Comparison of ENCODE assay signal across 15 cellular contexts in genomic region chr3:102182162-102182561, GRCh38.
DNase-seq lines count a peak whose midpoint lies in the region; ATAC-seq and TF ChIP-seq lines count a peak whose summit lies in the region.
"Had no signal": no experiment of that assay in that cellular context is flagged by ENCODE, and none has a peak within 500 bp of the region (broad histone marks: within the 10 kb centered on the region; RNA-seq: fewer than 3 reads in every experiment).

No MANE protein-coding gene starts in this region.

- no peak for TF ChIP-seq CTCF in AG04449 (IDR thresholded peaks at IDR 0.05; ENCODE audit: insufficient read depth, low read length, missing control alignments)
- TF ChIP-seq CTCF in SK-N-SH (IDR thresholded peaks at IDR 0.05) = no peak
- no peak for TF ChIP-seq CTCF in gastroesophageal sphincter (IDR thresholded peaks at IDR 0.05)
- TF ChIP-seq CTCF in osteoblast (IDR thresholded peaks at IDR 0.05; ENCODE audit: extremely low read depth, low read depth, low read length) = no peak

- no peaks in the 10 kb centered on the region for H3K9me2 ChIP-seq in SK-N-SH

- H3K9ac ChIP-seq in SK-N-SH = peak overlapping the region; percentile 69; the same call in 1 of the 2 replicates

- DNase-seq in AG04449 (ENCODE audit: low read depth, low spot score) = peak; percentile 56
- DNase-seq in SK-N-SH = no peak
- DNase-seq in osteoblast (ENCODE audit: insufficient read length, low spot score, missing footprints) = no peak
- DNase-seq in left colon = no peak
- no peak for DNase-seq in NCI-H2196 (lab: John Stamatoyannopoulos, UW; ENCODE audit: unreplicated experiment)
- no peak for DNase-seq in activated T-cell treated with anti-CD3 and anti-CD28 coated beads, Interleukin-2, amount 50 U/mL, for 24 hours
- DNase-seq: activated CD4-positive, alpha-beta T cell treated with anti-CD3 and anti-CD28 coated beads for 1 hour; activated naive CD4-positive, alpha-beta T cell treated with anti-CD3 and anti-CD28 coated beads, Interleukin-2, amount 10 ng/mL, durations not matched to agents 7 days and 5 days; CD4-positive, alpha-beta T cell; immature natural killer cell; NCI-H2227 treated with DMSO at 0.1 percent for 48 hours; stimulated activated naive B cell treated with anti-CD40 and anti-IgM and Interleukin-4, amounts not matched to agents 10 μg/mL and 1 μg/mL and 100 μg/mL, for 72 hours had no signal

- TF ChIP-seq RAD21 in SK-N-SH (IDR thresholded peaks at IDR 0.05; ENCODE audit: low read length) = no peak

- no peaks in the 10 kb centered on the region for H4K20me1 ChIP-seq in SK-N-SH (ENCODE audit: insufficient read depth)
- no peaks in the 10 kb centered on the region for H4K20me1 ChIP-seq in osteoblast (ENCODE audit: insufficient read depth, low read length)

- peak; percentile 21 to 67; a peak in 1 of 4 replicates for TF ChIP-seq EP300 in SK-N-SH (IDR thresholded peaks at IDR 0.05; ENCODE audit: borderline replicate concordance in 1 of 2, low read depth in 1 of 2, low read length in 1 of 2)
- no peak for TF ChIP-seq EP300 in gastroesophageal sphincter (IDR thresholded peaks at IDR 0.05)

- TF ChIP-seq POLR2A in gastroesophageal sphincter (IDR thresholded peaks at IDR 0.05) = no peak

- peaks cover 36% of the 10 kb centered on the region for H3F3A ChIP-seq in SK-N-SH (replicated peaks; ENCODE audit: insufficient read depth)

- H3K4me2 ChIP-seq in SK-N-SH = 0 out of 2 replicates have a peak overlapping the region, but pooled peaks have one; percentile 27
- peak overlapping the region; percentile 54 for H3K4me2 ChIP-seq in osteoblast (ENCODE audit: insufficient read depth, low read length)

- H3K27me3 Mint-ChIP-seq in activated T-cell treated with anti-CD3 and anti-CD28 coated beads, Interleukin-2, amount 50 U/mL, for 24 hours = no peaks in the 10 kb centered on the region
- H3K27me3 Mint-ChIP-seq: activated naive CD4-positive, alpha-beta T cell treated with anti-CD3 and anti-CD28 coated beads, Interleukin-2, amount 10 ng/mL, durations not matched to agents 7 days and 5 days; CD4-positive, alpha-beta T cell; stimulated activated naive B cell treated with anti-CD40 and anti-IgM and Interleukin-4, amounts not matched to agents 10 μg/mL and 1 μg/mL and 100 μg/mL, for 72 hours had no signal

- H3K27me3 ChIP-seq in SK-N-SH (ENCODE audit: insufficient read depth) (no peaks in the 10 kb centered on the region), gastroesophageal sphincter (no peaks in the 10 kb centered on the region), osteoblast (ENCODE audit: insufficient read depth, low read length) (no peaks in the 10 kb centered on the region)
- H3K27me3 ChIP-seq: SJCRH30 had no signal

- no peak overlapping the region for H3K27ac Mint-ChIP-seq in activated T-cell treated with anti-CD3 and anti-CD28 coated beads, Interleukin-2, amount 50 U/mL, for 24 hours
- H3K27ac Mint-ChIP-seq: activated naive CD4-positive, alpha-beta T cell treated with anti-CD3 and anti-CD28 coated beads, Interleukin-2, amount 10 ng/mL, durations not matched to agents 7 days and 5 days; CD4-positive, alpha-beta T cell; immature natural killer cell; stimulated activated naive B cell treated with anti-CD40 and anti-IgM and Interleukin-4, amounts not matched to agents 10 μg/mL and 1 μg/mL and 100 μg/mL, for 72 hours had no signal

- H3K27ac ChIP-seq in SK-N-SH (ENCODE audit: low read depth in 2 of 2, low read length in 1 of 2) = peak overlapping the region; percentile 90 to 95
- H3K27ac ChIP-seq in gastroesophageal sphincter = peak overlapping the region; percentile 47 to 73 (median 56)
- H3K27ac ChIP-seq in osteoblast (ENCODE audit: low read depth, low read length) = peak overlapping the region; percentile 97
- H3K27ac ChIP-seq: SJCRH30 had no signal

- 44% methylated on average over 5 of the region's 5 CpGs for WGBS in SK-N-SH (ENCODE audit: low lambda C conversion rate)
- WGBS in gastroesophageal sphincter (ENCODE audit: low coverage in 1 of 2), 2 donors = 27 to 65% methylated on average over 4 to 5 of the region's 5 CpGs

- POLR2A ChIA-PET in AG04449 (lab: Yijun Ruan, JAX) = interaction anchor here (0.7 to 2.5 kb wide), 5 partner anchors 18 to 355 kb away, joined by 3 to 12 read pairs (median 4); partner anchors contain the start of gene NFKBIZ
- POLR2A ChIA-PET in SK-N-SH (lab: Yijun Ruan, JAX) = no interaction called here

- intact Hi-C loops in left colon (cut with DNase I, micrococcal nuclease) = no loop called here

- peaks cover 8% of the 10 kb centered on the region for H3K4me1 Mint-ChIP-seq in activated T-cell treated with anti-CD3 and anti-CD28 coated beads, Interleukin-2, amount 50 U/mL, for 24 hours (ENCODE audit: low read depth)

- H3K79me2 ChIP-seq in SK-N-SH (ENCODE audit: insufficient read depth) (no peaks in the 10 kb centered on the region), osteoblast (ENCODE audit: insufficient read depth, low read length) (no peaks in the 10 kb centered on the region)

- no peaks in the 10 kb centered on the region for H3K36me3 Mint-ChIP-seq in activated T-cell treated with anti-CD3 and anti-CD28 coated beads, Interleukin-2, amount 50 U/mL, for 24 hours (ENCODE audit: low read depth)
- H3K36me3 Mint-ChIP-seq: activated naive CD4-positive, alpha-beta T cell treated with anti-CD3 and anti-CD28 coated beads, Interleukin-2, amount 10 ng/mL, durations not matched to agents 7 days and 5 days; immature natural killer cell; stimulated activated naive B cell treated with anti-CD40 and anti-IgM and Interleukin-4, amounts not matched to agents 10 μg/mL and 1 μg/mL and 100 μg/mL, for 72 hours had no signal

- H2AFZ ChIP-seq in SK-N-SH (ENCODE audit: low read depth) (0 out of 2 replicates have a peak overlapping the region, but pooled peaks have one; percentile 12), osteoblast (ENCODE audit: low read length) (peak overlapping the region; percentile 60)

- no peak overlapping the region for H3K4me3 ChIP-seq in AG04449 (ENCODE audit: low read depth, low read length)
- H3K4me3 ChIP-seq in SK-N-SH (ENCODE audit: low read depth in 2 of 2, low read length in 1 of 2) = no peak overlapping the region
- no peak overlapping the region for H3K4me3 ChIP-seq in gastroesophageal sphincter
- H3K4me3 ChIP-seq in osteoblast (ENCODE audit: insufficient read depth, low read length) = no peak overlapping the region
- H3K4me3 ChIP-seq: SJCRH30 had no signal

- H3K4me1 ChIP-seq in SK-N-SH (ENCODE audit: control insufficient read depth in 1 of 2, insufficient read depth in 2 of 2, low read depth in 1 of 2, low read length in 1 of 2) (peaks cover 31 to 44% of the 10 kb centered on the region in 2 experiments), gastroesophageal sphincter (peaks cover 7 to 45% (median 21%) of the 10 kb centered on the region in 3 donors), osteoblast (ENCODE audit: insufficient read depth, low read length) (peaks cover 42% of the 10 kb centered on the region)

- no peaks in the 10 kb centered on the region for H3K9me3 ChIP-seq in SK-N-SH
- no peaks in the 10 kb centered on the region for H3K9me3 ChIP-seq in gastroesophageal sphincter
- no peaks in the 10 kb centered on the region for H3K9me3 ChIP-seq in osteoblast (ENCODE audit: low read depth, low read length)

- no peak overlapping the region for H3K4me3 Mint-ChIP-seq in activated T-cell treated with anti-CD3 and anti-CD28 coated beads, Interleukin-2, amount 50 U/mL, for 24 hours
- H3K4me3 Mint-ChIP-seq: activated naive CD4-positive, alpha-beta T cell treated with anti-CD3 and anti-CD28 coated beads, Interleukin-2, amount 10 ng/mL, durations not matched to agents 7 days and 5 days; CD4-positive, alpha-beta T cell; immature natural killer cell; stimulated activated naive B cell treated with anti-CD40 and anti-IgM and Interleukin-4, amounts not matched to agents 10 μg/mL and 1 μg/mL and 100 μg/mL, for 72 hours had no signal

- no peak for ATAC-seq in gastroesophageal sphincter
- ATAC-seq in left colon = no peak
- no peak for ATAC-seq in HG03571 (IDR thresholded peaks at IDR 0.05; ENCODE audit: unreplicated experiment)
- ATAC-seq: stimulated activated naive B cell treated with anti-CD40 and anti-IgM and Interleukin-4, amounts not matched to agents 10 μg/mL and 1 μg/mL and 100 μg/mL, for 72 hours had no signal

- H3K36me3 ChIP-seq in SK-N-SH (replicated peaks in 1 of 2; ENCODE audit: control insufficient read depth in 1 of 2, insufficient read depth in 2 of 2, low read length in 1 of 2) (no peaks in the 10 kb centered on the region), gastroesophageal sphincter (no peaks in the 10 kb centered on the region), osteoblast (ENCODE audit: insufficient read depth, low read length) (no peaks in the 10 kb centered on the region)
- H3K36me3 ChIP-seq: SJCRH30 had no signal

- CTCF ChIA-PET in AG04449 (lab: Yijun Ruan, JAX) = interaction anchor here (0.9 to 3.4 kb wide), 4 partner anchors 43 to 379 kb away, joined by 3 to 14 read pairs (median 4); no protein-coding TSS in a partner anchor
- CTCF ChIA-PET in SK-N-SH (lab: Yijun Ruan, JAX) = interaction anchor here (1.3 to 1.6 kb wide), 2 partner anchors 18 to 43 kb away, joined by 3 to 6 read pairs; no protein-coding TSS in a partner anchor

- no peaks in the 10 kb centered on the region for H3K9me3 Mint-ChIP-seq in activated T-cell treated with anti-CD3 and anti-CD28 coated beads, Interleukin-2, amount 50 U/mL, for 24 hours
- H3K9me3 Mint-ChIP-seq: activated naive CD4-positive, alpha-beta T cell treated with anti-CD3 and anti-CD28 coated beads, Interleukin-2, amount 10 ng/mL, durations not matched to agents 7 days and 5 days; CD4-positive, alpha-beta T cell; immature natural killer cell had no signal

TF ChIP-seq in SK-N-SH, 30 proteins besides CTCF, POLR2A, EP300 and RAD21 (continues in another document):
- TF ChIP-seq POLR2AphosphoS5 (IDR thresholded peaks at IDR 0.05; ENCODE audit: low read depth, low read length) (peak; percentile 35; the same call in 1 of the 2 replicates), RXRA (IDR thresholded peaks at IDR 0.05; ENCODE audit: borderline replicate concordance, low read depth) (peak; percentile 2; the same call in 1 of the 2 replicates), PBX3 (IDR thresholded peaks at IDR 0.05) (peak; percentile 50), NFIC (IDR thresholded peaks at IDR 0.05; ENCODE audit: borderline replicate concordance) (peak; percentile 43; the same call in 1 of the 2 replicates)
